ENCODE assay signal across 31 cellular contexts in the genomic region with DNA sequence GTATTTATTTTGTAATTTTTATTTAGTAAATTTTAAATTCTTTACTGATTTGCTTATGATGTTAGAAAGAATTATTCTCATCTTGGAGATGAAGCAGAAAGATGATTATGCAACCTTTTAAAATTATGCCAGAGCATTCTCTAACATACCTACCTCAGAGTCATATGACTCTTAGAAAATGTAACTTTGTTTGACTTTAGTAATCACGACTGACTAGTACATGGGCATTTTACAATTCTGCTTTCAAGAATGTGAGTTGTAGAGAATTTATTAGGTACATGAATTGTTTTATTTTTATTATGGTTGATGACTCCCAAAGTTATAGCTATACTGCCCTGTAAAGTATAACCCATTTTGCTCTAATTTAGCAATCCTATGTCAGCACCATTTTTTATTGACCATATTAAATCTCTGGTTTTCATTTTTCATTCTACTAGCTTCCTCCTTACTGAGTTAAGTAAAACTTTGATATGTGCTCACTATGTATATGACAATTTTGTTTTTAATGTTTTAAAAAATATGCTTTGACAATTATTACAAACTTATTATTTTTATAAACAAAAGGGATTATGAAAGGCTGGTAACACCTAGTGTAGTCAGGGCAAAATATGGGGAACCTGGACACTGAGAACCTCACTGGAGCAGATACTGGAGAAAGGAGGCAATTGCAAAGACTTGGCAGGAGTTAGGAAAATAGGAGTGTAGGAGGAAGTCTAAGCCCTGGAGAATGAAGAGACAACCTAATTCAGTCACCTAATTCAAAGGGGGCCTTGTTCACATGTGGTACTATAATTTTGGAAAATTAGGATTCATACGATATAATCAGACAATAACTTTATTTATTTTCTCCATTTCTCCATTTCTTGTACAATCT.
"Had no signal": no experiment of that assay in that cellular context is flagged by ENCODE, and none has a peak within 500 bp of the region (broad histone marks: within the 10 kb centered on the region; RNA-seq: fewer than 3 reads in every experiment).

No MANE protein-coding gene starts in this region.

- ATAC-seq: gastroesophageal sphincter; heart left ventricle; right cardiac atrium; stimulated activated naive CD8-positive, alpha-beta T cell treated with anti-CD3 and anti-CD28 coated beads, Interleukin-15, Interleukin-2, amounts not matched to agents 100 U/mL and 50 U/mL, for 24 hours; T-helper 17 cell had no signal

- H3K27me3 ChIP-seq: brain microvascular endothelial cell, dorsolateral prefrontal cortex, gastroesophageal sphincter, heart left ventricle, testis had no signal

- H3K4me1 ChIP-seq: gastroesophageal sphincter, heart left ventricle, left ventricle myocardium inferior, testis had no signal

- H3K9me3 Mint-ChIP-seq: activated CD4-positive, alpha-beta memory T cell treated with anti-CD3 and anti-CD28 coated beads for 36 hours; activated CD4-positive, alpha-beta T cell treated with anti-CD3 and anti-CD28 coated beads, Interleukin-2, amount 10 ng/mL, durations not matched to agents 24 days and 14 days; activated naive CD4-positive, alpha-beta T cell treated with anti-CD3 and anti-CD28 coated beads for 36 hours; activated naive CD8-positive, alpha-beta T cell treated with anti-CD3 and anti-CD28 coated beads for 36 hours; activated T-helper 1 cell treated with anti-CD3 and anti-CD28 coated beads, Interleukin-12 subunit alpha, Interleukin-12 subunit beta, Interleukin-2, Interleukin-4 antibody, amounts not matched to agents 30 ng/mL and 10 ng/mL and 1 ng/mL, durations not matched to agents 14 hours and 24 hours and 36 hours; naive B cell had no signal

- H3K36me3 ChIP-seq: brain microvascular endothelial cell, gastroesophageal sphincter, heart left ventricle, left ventricle myocardium inferior had no signal

- FAIRE-seq: astrocyte had no signal

- H3K27ac Mint-ChIP-seq: activated CD4-positive, alpha-beta memory T cell treated with anti-CD3 and anti-CD28 coated beads for 36 hours; activated CD4-positive, alpha-beta T cell treated with anti-CD3 and anti-CD28 coated beads, Interleukin-2, amount 10 ng/mL, durations not matched to agents 24 days and 14 days; activated naive CD4-positive, alpha-beta T cell treated with anti-CD3 and anti-CD28 coated beads for 36 hours; activated naive CD8-positive, alpha-beta T cell treated with anti-CD3 and anti-CD28 coated beads for 36 hours; activated T-helper 1 cell treated with anti-CD3 and anti-CD28 coated beads, Interleukin-12 subunit alpha, Interleukin-12 subunit beta, Interleukin-2, Interleukin-4 antibody, amounts not matched to agents 30 ng/mL and 10 ng/mL and 1 ng/mL, durations not matched to agents 14 hours and 24 hours and 36 hours; naive B cell; T-helper 17 cell had no signal

- H3K27ac ChIP-seq: brain microvascular endothelial cell, coronary artery, dorsolateral prefrontal cortex, gastroesophageal sphincter, heart left ventricle, left ventricle myocardium inferior, testis had no signal

- H3K4me3 Mint-ChIP-seq: activated CD4-positive, alpha-beta memory T cell treated with anti-CD3 and anti-CD28 coated beads for 36 hours; activated CD4-positive, alpha-beta T cell treated with anti-CD3 and anti-CD28 coated beads, Interleukin-2, amount 10 ng/mL, durations not matched to agents 24 days and 14 days; activated naive CD4-positive, alpha-beta T cell treated with anti-CD3 and anti-CD28 coated beads for 36 hours; activated naive CD8-positive, alpha-beta T cell treated with anti-CD3 and anti-CD28 coated beads for 36 hours; activated T-helper 1 cell treated with anti-CD3 and anti-CD28 coated beads, Interleukin-12 subunit alpha, Interleukin-12 subunit beta, Interleukin-2, Interleukin-4 antibody, amounts not matched to agents 30 ng/mL and 10 ng/mL and 1 ng/mL, durations not matched to agents 14 hours and 24 hours and 36 hours; naive B cell; T-helper 17 cell had no signal

- H3K9me3 ChIP-seq: gastroesophageal sphincter, heart left ventricle, left ventricle myocardium inferior, testis had no signal

- H3K36me3 Mint-ChIP-seq: activated CD4-positive, alpha-beta memory T cell treated with anti-CD3 and anti-CD28 coated beads for 36 hours; activated naive CD8-positive, alpha-beta T cell treated with anti-CD3 and anti-CD28 coated beads for 36 hours; naive B cell had no signal

- H3K4me3 ChIP-seq: coronary artery, dorsolateral prefrontal cortex, gastroesophageal sphincter, heart left ventricle, left ventricle myocardium inferior, lung, testis had no signal

- H3K4me1 Mint-ChIP-seq: activated CD4-positive, alpha-beta T cell treated with anti-CD3 and anti-CD28 coated beads, Interleukin-2, amount 10 ng/mL, durations not matched to agents 24 days and 14 days; activated naive CD8-positive, alpha-beta T cell treated with anti-CD3 and anti-CD28 coated beads for 36 hours; naive B cell; T-helper 17 cell had no signal

- DNase-seq: activated CD4-positive, alpha-beta memory T cell treated with anti-CD3 and anti-CD28 coated beads for 36 hours; activated CD4-positive, alpha-beta T cell treated with anti-CD3 and anti-CD28 coated beads, Interleukin-2, amount 10 ng/mL, durations not matched to agents 24 days and 14 days; activated CD4-positive, CD25-positive, alpha-beta regulatory T cell treated with anti-CD3 and anti-CD28 coated beads, Interleukin-2, amount 50 U/mL, for 72 hours; activated CD8-positive, alpha-beta memory T cell treated with anti-CD3 and anti-CD28 coated beads, Interleukin-2, amount 50 U/mL, for 4 hours; activated effector memory CD4-positive, alpha-beta T cell treated with anti-CD3 and anti-CD28 coated beads, Interleukin-2, amount 50 U/mL, for 16 hours; activated naive CD4-positive, alpha-beta T cell treated with anti-CD3 and anti-CD28 coated beads for 36 hours; activated naive CD8-positive, alpha-beta T cell treated with anti-CD3 and anti-CD28 coated beads for 36 hours; activated T-cell treated with anti-CD3 and anti-CD28 coated beads, Interleukin-2, amount 50 U/mL, for 1 hour; amniotic stem cell; brain microvascular endothelial cell; central memory CD4-positive, alpha-beta T cell; dorsolateral prefrontal cortex; effector memory CD4-positive, alpha-beta T cell; erythroblast; heart left ventricle; left ventricle myocardium inferior; naive B cell; nucleus accumbens; posterior cingulate gyrus; right cardiac atrium; stimulated activated CD4-positive, alpha-beta T cell treated with anti-CD3 and anti-CD28 coated beads, Interleukin-4, amount 100 ng/mL, for 1 hour; stimulated activated naive CD8-positive, alpha-beta T cell treated with anti-CD3 and anti-CD28 coated beads, Interleukin-15, Interleukin-2, amounts not matched to agents 100 U/mL and 50 U/mL, for 24 hours; T-helper 17 cell; T1000; testis; trophoblast cell had no signal
